In the genomic region with DNA sequence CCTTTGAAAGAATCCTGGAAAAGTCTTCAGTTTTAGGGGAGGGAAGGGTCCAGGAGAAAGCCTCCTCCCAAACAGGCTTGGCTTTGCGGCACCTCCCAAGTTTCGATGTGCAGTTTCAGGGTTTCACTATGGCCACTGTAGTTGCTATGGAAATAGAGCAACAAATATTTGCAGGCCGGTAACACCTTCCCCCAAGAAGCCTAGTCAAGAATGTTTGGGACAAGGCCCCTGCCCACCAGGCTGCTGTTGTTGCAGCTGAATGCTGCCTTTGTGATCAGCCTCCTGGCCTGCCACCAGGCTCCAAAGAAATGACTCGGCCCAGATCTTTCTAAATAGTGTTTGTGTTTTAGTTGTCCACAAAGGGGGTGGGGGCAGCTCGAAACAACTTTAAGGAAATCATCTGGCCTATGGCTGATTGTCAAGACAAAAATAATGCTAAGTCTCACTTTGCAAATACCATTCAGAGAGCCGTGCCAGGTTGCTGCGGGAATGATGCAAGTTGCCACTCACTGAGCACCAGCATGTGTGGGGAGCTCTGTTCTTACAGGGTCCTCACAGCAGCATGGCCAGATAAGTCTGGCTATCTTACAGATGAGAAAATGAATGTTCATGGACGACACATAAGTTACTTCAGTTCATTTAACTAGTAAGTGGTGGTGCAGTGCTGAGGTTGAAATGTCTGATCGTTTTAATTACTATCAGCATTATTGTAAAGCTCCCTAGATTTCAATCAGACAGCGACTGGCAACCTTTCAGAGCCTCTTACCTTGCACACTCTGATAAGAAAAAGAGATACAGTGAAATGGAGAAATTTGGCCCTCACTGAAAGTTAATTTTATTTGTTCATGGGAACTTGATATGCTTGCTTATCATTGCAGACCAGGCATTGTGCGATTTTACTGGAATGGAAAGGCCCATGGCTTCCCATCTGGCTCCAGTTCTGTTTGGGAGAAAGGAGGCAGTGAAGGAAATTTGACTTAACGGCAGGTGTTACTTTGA, we compare ENCODE assay signal across 9 cellular contexts.
DNase-seq lines count a peak whose midpoint lies in the region; ATAC-seq, FAIRE-seq and TF ChIP-seq lines count a peak whose summit lies in the region.
"Had no signal": no experiment of that assay in that cellular context is flagged by ENCODE, and none has a peak within 500 bp of the region (broad histone marks: within the 10 kb centered on the region; RNA-seq: fewer than 3 reads in every experiment).

No MANE protein-coding gene starts in this region.

- TF ChIP-seq POLR2A in endothelial cell of umbilical vein (IDR thresholded peaks at IDR 0.05; ENCODE audit: low read depth, low read length) = no peak

- H3K4me3 Mint-ChIP-seq in stimulated activated effector memory CD8-positive, alpha-beta T cell treated with anti-CD3 and anti-CD28 coated beads, Interleukin-12 subunit alpha, Interleukin-12 subunit beta, amount 100 ng/mL, for 72 hours = no peak overlapping the region

- dilution Hi-C loops in endothelial cell of umbilical vein (cut with MboI; ENCODE audit: extremely low pct_ligation_motif_present, low sequenced_read_pairs) = no loop called here

- no peaks in the 10 kb centered on the region for H4K20me1 ChIP-seq in endothelial cell of umbilical vein (replicated peaks; ENCODE audit: control insufficient read depth, extremely low read depth, insufficient read depth, low read length)

- H3K27ac ChIP-seq in endothelial cell of umbilical vein (ENCODE audit: insufficient read depth, low read depth, low read length) = no peak overlapping the region
- peak overlapping the region; percentile 47 for H3K27ac ChIP-seq in muscle layer of duodenum (ENCODE audit: low read length)

- no peak for TF ChIP-seq CTCF in BE2C (IDR thresholded peaks at IDR 0.05; ENCODE audit: low read depth, low read length)
- TF ChIP-seq CTCF in endothelial cell of umbilical vein (IDR thresholded peaks at IDR 0.05; ENCODE audit: extremely low read depth in 1 of 2, insufficient read depth in 1 of 2, low read depth in 1 of 2, low read length in 2 of 2) = no peak

- no peak for FAIRE-seq in endothelial cell of umbilical vein (lab: Jason Lieb, UNC)

- no peak for ATAC-seq in stimulated activated effector memory CD8-positive, alpha-beta T cell treated with anti-CD3 and anti-CD28 coated beads, Interleukin-12 subunit alpha, Interleukin-12 subunit beta, amount 100 ng/mL, for 72 hours
- ATAC-seq in GM21390 (IDR thresholded peaks at IDR 0.05; ENCODE audit: unreplicated experiment) (no peak), HG02798 (IDR thresholded peaks at IDR 0.05; ENCODE audit: poor library complexity, unreplicated experiment) (no peak), HG02885 (IDR thresholded peaks at IDR 0.05; ENCODE audit: poor library complexity, unreplicated experiment) (no peak)

- H3K4me1 Mint-ChIP-seq in stimulated activated effector memory CD8-positive, alpha-beta T cell treated with anti-CD3 and anti-CD28 coated beads, Interleukin-12 subunit alpha, Interleukin-12 subunit beta, amount 100 ng/mL, for 72 hours = no peaks in the 10 kb centered on the region

- CTCF ChIA-PET in endothelial cell of umbilical vein (lab: Charles Lee) = interaction anchor here (1.0 to 1.8 kb wide), 2 partner anchors 11 to 16 kb away, joined by 3 to 6 read pairs; no protein-coding TSS in a partner anchor

- no peaks in the 10 kb centered on the region for H3K9me1 ChIP-seq in endothelial cell of umbilical vein (replicated peaks; ENCODE audit: control insufficient read depth, extremely low read depth, insufficient read depth, low read length)

- H3K4me3 ChIP-seq in BE2C (ENCODE audit: low read depth, low read length) (peak overlapping the region; percentile 19), endothelial cell of umbilical vein (replicated peaks in 1 of 3; ENCODE audit: insufficient read depth in 1 of 3, low read depth in 1 of 3, low read length in 3 of 3) (no peak overlapping the region), muscle layer of duodenum (ENCODE audit: low read depth in 1 of 2, low read length in 2 of 2) (no peak overlapping the region)

- POLR2A ChIA-PET in endothelial cell of umbilical vein (lab: Charles Lee) = interaction anchor here (0.9 kb wide), 1 partner anchor 26 kb away, joined by 4 read pairs; no protein-coding TSS in a partner anchor

- peak; percentile 32 for DNase-seq in BE2C
- DNase-seq in NCI-H2196 treated with DMSO at 0.1 percent for 48 hours (lab: John Stamatoyannopoulos, UW; ENCODE audit: unreplicated experiment) = peak; percentile 96
- DNase-seq in endothelial cell of umbilical vein (ENCODE audit: low read depth, low spot score) = peak; percentile 78
- no peak for DNase-seq in stimulated activated effector memory CD8-positive, alpha-beta T cell treated with anti-CD3 and anti-CD28 coated beads, Interleukin-12 subunit alpha, Interleukin-12 subunit beta, amount 100 ng/mL, for 72 hours (ENCODE audit: low spot score in 2 of 2)
- DNase-seq: DND-41 had no signal

- H3K36me3 ChIP-seq in BE2C (no peaks in the 10 kb centered on the region), endothelial cell of umbilical vein (ENCODE audit: control insufficient read depth in 2 of 2, extremely low read depth in 1 of 2, insufficient read depth in 2 of 2, low read length in 2 of 2) (no peaks in the 10 kb centered on the region), muscle layer of duodenum (ENCODE audit: control insufficient read depth in 1 of 2, insufficient read depth in 2 of 2, low read length in 2 of 2) (no peaks in the 10 kb centered on the region)

- H2AFZ ChIP-seq in endothelial cell of umbilical vein (ENCODE audit: low read depth, low read length) = peak overlapping the region; percentile 45

- H3K4me1 ChIP-seq in BE2C (peaks cover 16% of the 10 kb centered on the region), endothelial cell of umbilical vein (ENCODE audit: control insufficient read depth, extremely low read depth, insufficient read depth, low read length) (peaks cover 7% of the 10 kb centered on the region), muscle layer of duodenum (ENCODE audit: control insufficient read depth in 1 of 2, insufficient read depth in 2 of 2, low read length in 2 of 2) (peaks cover 16 to 19% of the 10 kb centered on the region in 2 donors)

- no peaks in the 10 kb centered on the region for H3K9me3 ChIP-seq in BE2C
- no peaks in the 10 kb centered on the region for H3K9me3 ChIP-seq in endothelial cell of umbilical vein (replicated peaks; ENCODE audit: control insufficient read depth, insufficient read depth, low read length)
- H3K9me3 ChIP-seq in muscle layer of duodenum (ENCODE audit: control insufficient read depth in 1 of 2, low read length in 2 of 2) = no peaks in the 10 kb centered on the region

- no TSS peak for BruUV-seq in endothelial cell of umbilical vein (replicated peaks; lab: Mats Ljungman, UMichigan)

- no peak overlapping the region for H3K4me2 ChIP-seq in endothelial cell of umbilical vein (ENCODE audit: insufficient read depth, low read length)

- no peaks in the 10 kb centered on the region for H3K36me3 Mint-ChIP-seq in stimulated activated effector memory CD8-positive, alpha-beta T cell treated with anti-CD3 and anti-CD28 coated beads, Interleukin-12 subunit alpha, Interleukin-12 subunit beta, amount 100 ng/mL, for 72 hours

- H3K79me2 ChIP-seq in endothelial cell of umbilical vein (ENCODE audit: control insufficient read depth, insufficient read depth, low read length) = no peaks in the 10 kb centered on the region

- no peaks in the 10 kb centered on the region for H3K27me3 ChIP-seq in BE2C
- no peaks in the 10 kb centered on the region for H3K27me3 ChIP-seq in endothelial cell of umbilical vein (ENCODE audit: control insufficient read depth in 2 of 2, insufficient read depth in 2 of 2, low read length in 2 of 2)
- no peaks in the 10 kb centered on the region for H3K27me3 ChIP-seq in muscle layer of duodenum (ENCODE audit: low read depth, low read length)

- no peak overlapping the region for H3K9ac ChIP-seq in endothelial cell of umbilical vein (replicated peaks; ENCODE audit: extremely low read depth, insufficient read depth, low read length)

- intact Hi-C loops in endothelial cell of umbilical vein (cut with micrococcal nuclease) = no loop called here

- no peaks in the 10 kb centered on the region for H3K9me3 Mint-ChIP-seq in stimulated activated effector memory CD8-positive, alpha-beta T cell treated with anti-CD3 and anti-CD28 coated beads, Interleukin-12 subunit alpha, Interleukin-12 subunit beta, amount 100 ng/mL, for 72 hours

- H3K27ac Mint-ChIP-seq in stimulated activated effector memory CD8-positive, alpha-beta T cell treated with anti-CD3 and anti-CD28 coated beads, Interleukin-12 subunit alpha, Interleukin-12 subunit beta, amount 100 ng/mL, for 72 hours = no peak overlapping the region

TF ChIP-seq in endothelial cell of umbilical vein, 7 proteins besides CTCF, POLR2A, EP300 and RAD21:
- TF ChIP-seq MYC (IDR thresholded peaks at IDR 0.05; ENCODE audit: low read depth, low read length) = no peak
- TF ChIP-seq, protein P1, sequence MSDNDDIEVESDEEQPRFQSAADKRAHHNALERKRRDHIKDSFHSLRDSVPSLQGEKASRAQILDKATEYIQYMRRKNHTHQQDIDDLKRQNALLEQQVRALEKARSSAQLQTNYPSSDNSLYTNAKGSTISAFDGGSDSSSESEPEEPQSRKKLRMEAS (IDR thresholded peaks at IDR 0.05; ENCODE audit: insufficient read depth, insufficient read length) = no peak
- no peak for TF ChIP-seq FOS (IDR thresholded peaks at IDR 0.05; ENCODE audit: borderline replicate concordance, insufficient read depth, low read length)
- TF ChIP-seq POLR2AphosphoS5 (IDR thresholded peaks at IDR 0.05; ENCODE audit: insufficient read depth, low read depth, low read length) = no peak
- no peak for TF ChIP-seq JUN (IDR thresholded peaks at IDR 0.05; ENCODE audit: borderline replicate concordance, insufficient read depth, insufficient read length, low read depth)
- TF ChIP-seq EZH2 (IDR thresholded peaks at IDR 0.05; ENCODE audit: borderline replicate concordance, low read depth, low read length, severe bottlenecking) = no peak
- no peak for TF ChIP-seq GATA2 (IDR thresholded peaks at IDR 0.05; ENCODE audit: insufficient read depth, insufficient read length, low read depth, low read length)

Comparison
In these comparisons a context has a peak if more than half of its experiments do, and no peak if none do; other contexts are left out.
1. DNase-seq: peak in BE2C (single experiment), NCI-H2196 treated with DMSO at 0.1 percent for 48 hours (single experiment) and endothelial cell of umbilical vein (single experiment); none in stimulated activated effector memory CD8-positive, alpha-beta T cell treated with anti-CD3 and anti-CD28 coated beads, Interleukin-12 subunit alpha, Interleukin-12 subunit beta, amount 100 ng/mL, for 72 hours (0 of 2).